Comparison of ENCODE assay signal across 21 cellular contexts in the genomic region with DNA sequence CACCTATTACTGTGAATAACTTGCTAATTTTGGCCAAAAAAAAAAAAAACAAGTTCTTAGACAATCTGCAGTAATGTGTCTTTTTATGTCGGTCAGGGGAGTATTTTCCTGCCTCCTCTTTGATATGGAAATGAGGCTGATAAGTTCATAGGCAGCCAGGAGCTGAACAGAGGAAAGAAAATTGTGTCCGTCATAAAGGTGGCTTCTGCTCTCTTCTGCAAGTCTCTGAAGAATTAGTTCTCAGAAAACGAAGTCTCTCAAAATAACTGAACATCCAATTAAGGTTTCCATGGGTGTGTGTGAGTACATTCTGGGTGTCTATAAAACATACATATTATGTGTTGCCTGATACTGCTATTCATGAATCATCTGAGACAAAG. TPM values are rescaled to one million over a fixed set of nuclear protein-coding genes. Genes with fewer than 3 reads are reported as not detected.
DNase-seq lines count a peak whose midpoint lies in the region; ATAC-seq, FAIRE-seq and TF ChIP-seq lines count a peak whose summit lies in the region.
"Had no signal": no experiment of that assay in that cellular context is flagged by ENCODE, and none has a peak within 500 bp of the region (broad histone marks: within the 10 kb centered on the region; RNA-seq: fewer than 3 reads in every experiment).

No MANE protein-coding gene starts in this region.

- H3K27ac ChIP-seq in HUES6 (ENCODE audit: low read depth, low read length) (no peak overlapping the region; the same call in 1 of the 2 replicates), mesendoderm (ENCODE audit: low read depth, low read length) (no peak overlapping the region), parathyroid adenoma (no peak overlapping the region)
- H3K27ac ChIP-seq: RWPE1, SK-N-MC had no signal

- H2BK15ac ChIP-seq in mesendoderm (replicated peaks; ENCODE audit: low read depth): no peak overlapping the region

- no peak overlapping the region for H2BK5ac ChIP-seq in mesendoderm (ENCODE audit: low read length)

- H3K23ac ChIP-seq in mesendoderm (ENCODE audit: low read length): no peak overlapping the region

- peaks cover 1% of the 10 kb centered on the region for H3K79me1 ChIP-seq in mesendoderm (ENCODE audit: low read length)

- no peak overlapping the region for H4K8ac ChIP-seq in mesendoderm (ENCODE audit: low read depth, low read length)

- no peak overlapping the region for H4K5ac ChIP-seq in mesendoderm (ENCODE audit: low read length)

- H3K4me2 ChIP-seq in mesendoderm (ENCODE audit: low read length): no peak overlapping the region
- peak overlapping the region; percentile 27 for H3K4me2 ChIP-seq in parathyroid adenoma (ENCODE audit: low read length)

- H2BK120ac ChIP-seq in mesendoderm (ENCODE audit: low read depth, low read length): peak overlapping the region; percentile 33

- H3K9ac ChIP-seq in HUES6 (ENCODE audit: low read length) (peak overlapping the region; percentile 8), mesendoderm (ENCODE audit: low read length) (no peak overlapping the region), parathyroid adenoma (no peak overlapping the region)

- FAIRE-seq in H54 (lab: Jason Lieb, UNC): no peak
- FAIRE-seq: GM12892, GM19239 had no signal

- no CpG with 5 or more reads among the region's 3 CpGs for WGBS in mesendoderm (ENCODE audit: extremely low coverage, insufficient coverage, low lambda C conversion rate)

- no peak overlapping the region for H3K4me3 ChIP-seq in HUES6 (ENCODE audit: low read depth, low read length)
- H3K4me3 ChIP-seq in mesendoderm (ENCODE audit: low read length): no peak overlapping the region
- no peak overlapping the region for H3K4me3 ChIP-seq in parathyroid adenoma (ENCODE audit: low read depth, low read length)
- H3K4me3 ChIP-seq: SK-N-MC had no signal

- peaks cover 38% of the 10 kb centered on the region for H3K4me1 ChIP-seq in HUES6 (ENCODE audit: control insufficient read depth, insufficient read depth, low read length)
- H3K4me1 ChIP-seq in mesendoderm (ENCODE audit: control insufficient read depth, low read depth, low read length): peaks cover 12% of the 10 kb centered on the region
- no peaks in the 10 kb centered on the region for H3K4me1 ChIP-seq in parathyroid adenoma
- H3K4me1 ChIP-seq: Caco-2 had no signal

- no peak overlapping the region for H2AK5ac ChIP-seq in mesendoderm (ENCODE audit: low read length)

- peak; percentile 90 for DNase-seq in SW480 (ENCODE audit: low spot score)
- DNase-seq in mesendoderm: no peak
- DNase-seq in SK-N-DZ (ENCODE audit: low spot score): no peak
- DNase-seq in H54 (ENCODE audit: insufficient read length, low spot score): no peak
- DNase-seq: C1 segment of cervical spinal cord; Caco-2; CD4-positive, alpha-beta memory T cell; GF-D8; H9; HFFc6; NCI-H1436; NCI-H187 treated with DMSO at 0.1 percent for 48 hours; SHP77 had no signal

- H3K79me2 ChIP-seq in mesendoderm (ENCODE audit: control insufficient read depth, insufficient read depth, low read length): no peaks in the 10 kb centered on the region
- H3K79me2 ChIP-seq in parathyroid adenoma: no peaks in the 10 kb centered on the region

- H3K27me3 ChIP-seq in HUES6 (ENCODE audit: control insufficient read depth, insufficient read depth, low read length): no peaks in the 10 kb centered on the region
- H3K27me3 ChIP-seq in mesendoderm (ENCODE audit: insufficient read depth, low read length, poor library complexity): no peaks in the 10 kb centered on the region
- no peaks in the 10 kb centered on the region for H3K27me3 ChIP-seq in parathyroid adenoma (ENCODE audit: control insufficient read depth, insufficient read depth, low read length)

- H2AFZ ChIP-seq in parathyroid adenoma: no peak overlapping the region

- no peak for TF ChIP-seq CTCF in parathyroid adenoma (IDR thresholded peaks at IDR 0.05)

- H3K18ac ChIP-seq in mesendoderm (ENCODE audit: low read length): peak overlapping the region; percentile 94

- H3K36me3 ChIP-seq in HUES6 (ENCODE audit: control insufficient read depth, insufficient read depth, low read length) (no peaks in the 10 kb centered on the region), mesendoderm (ENCODE audit: control insufficient read depth, insufficient read depth, low read length) (no peaks in the 10 kb centered on the region), parathyroid adenoma (ENCODE audit: control insufficient read depth, insufficient read depth, low read length) (no peaks in the 10 kb centered on the region)

- no peak overlapping the region for H3K56ac ChIP-seq in mesendoderm (ENCODE audit: low read length)

- H3K4ac ChIP-seq in mesendoderm (ENCODE audit: low read depth, low read length): no peak overlapping the region

- ATAC-seq in HG03342 (IDR thresholded peaks at IDR 0.05; ENCODE audit: unreplicated experiment): no peak

- H3K9me3 ChIP-seq in HUES6 (ENCODE audit: control insufficient read depth, insufficient read depth, low read depth, low read length) (no peaks in the 10 kb centered on the region), parathyroid adenoma (ENCODE audit: control insufficient read depth, low read length) (no peaks in the 10 kb centered on the region)
- H3K9me3 ChIP-seq: Caco-2 had no signal

- TF ChIP-seq POLR2A in H54 (IDR thresholded peaks at IDR 0.05; ENCODE audit: low read depth, low read length): no peak

RNA-seq across cellular contexts. Expression of a gene that starts 19.6 kb away (rescaled TPM):
- polyA plus RNA-seq in mesendoderm (2013, experiment 1 of 2): 176 TPM
- polyA plus RNA-seq in mesendoderm (2013, experiment 2 of 2): 197 TPM
- not detected in 2 replicates for polyA plus RNA-seq in SK-N-DZ (2014; cell fraction: cytosol; rRNA removed)
- not detected in 2 replicates for polyA plus RNA-seq in SK-N-DZ (2014; cell fraction: nucleus; rRNA removed)
- polyA plus RNA-seq: CD4-positive, alpha-beta memory T cell; IgD-negative memory B cell had no signal
